In genomic region chr18:1302861-1303260, GRCh38 we compare ENCODE assay signal across 26 cellular contexts.
"Had no signal": no experiment of that assay in that cellular context is flagged by ENCODE, and none has a peak within 500 bp of the region (broad histone marks: within the 10 kb centered on the region; RNA-seq: fewer than 3 reads in every experiment).

No MANE protein-coding gene starts in this region.

- H3K4me1 ChIP-seq: body of pancreas, esophagus squamous epithelium, gastrocnemius medialis, left ventricle myocardium inferior, parathyroid adenoma, right lobe of liver, stomach, suprapubic skin, tibial nerve had no signal

- H3K27ac ChIP-seq: body of pancreas, cardiac muscle cell, esophagus squamous epithelium, gastrocnemius medialis, left ventricle myocardium inferior, parathyroid adenoma, right lobe of liver, skin epidermis, stomach, suprapubic skin, tibial nerve had no signal

- DNase-seq: activated CD4-positive, alpha-beta T cell treated with anti-CD3 and anti-CD28 coated beads for 1 hour; activated CD4-positive, alpha-beta T cell treated with anti-CD3 and anti-CD28 coated beads, Interleukin-2, amount 50 U/mL, for 1 hour; activated CD8-positive, alpha-beta T cell treated with anti-CD3 and anti-CD28 coated beads, Interleukin-2, amount 10 ng/mL, durations not matched to agents 7 days and 5 days; activated gamma-delta T cell; anterior cingulate cortex; body of pancreas; cortex of kidney; endodermal cell; esophagus squamous epithelium; gastrocnemius medialis; hippocampal formation; kidney glomerular epithelial cell; left ventricle myocardium inferior; mammary epithelial cell; midbrain; natural killer cell; nucleus accumbens; right lobe of liver; stimulated activated CD4-positive, alpha-beta T cell treated with anti-CD3 and anti-CD28 coated beads, Interleukin-2, amount 100 ng/mL, for 24 hours; stomach had no signal

- H3K36me3 ChIP-seq: cardiac muscle cell, esophagus squamous epithelium, gastrocnemius medialis, left ventricle myocardium inferior, right lobe of liver, stomach, suprapubic skin, tibial nerve had no signal

- H3K4me3 ChIP-seq: body of pancreas, cardiac muscle cell, esophagus squamous epithelium, gastrocnemius medialis, left ventricle myocardium inferior, right lobe of liver, skin epidermis, stomach, suprapubic skin, tibial nerve had no signal

- H3K27me3 ChIP-seq: body of pancreas, cardiac muscle cell, esophagus squamous epithelium, gastrocnemius medialis, right lobe of liver, stomach, suprapubic skin, tibial nerve had no signal

- H3K9me3 ChIP-seq: body of pancreas, esophagus squamous epithelium, gastrocnemius medialis, right lobe of liver, suprapubic skin, tibial nerve had no signal

- ATAC-seq: activated CD8-positive, alpha-beta T cell treated with anti-CD3 and anti-CD28 coated beads, Interleukin-2, amount 10 ng/mL, durations not matched to agents 7 days and 5 days; body of pancreas; gastrocnemius medialis; natural killer cell; right lobe of liver; stimulated activated effector memory CD8-positive, alpha-beta T cell treated with anti-CD3 and anti-CD28 coated beads, Interleukin-12 subunit alpha, Interleukin-12 subunit beta, amount 100 ng/mL, for 72 hours had no signal
